ENCODE assay signal across 29 cellular contexts in the genomic region with DNA sequence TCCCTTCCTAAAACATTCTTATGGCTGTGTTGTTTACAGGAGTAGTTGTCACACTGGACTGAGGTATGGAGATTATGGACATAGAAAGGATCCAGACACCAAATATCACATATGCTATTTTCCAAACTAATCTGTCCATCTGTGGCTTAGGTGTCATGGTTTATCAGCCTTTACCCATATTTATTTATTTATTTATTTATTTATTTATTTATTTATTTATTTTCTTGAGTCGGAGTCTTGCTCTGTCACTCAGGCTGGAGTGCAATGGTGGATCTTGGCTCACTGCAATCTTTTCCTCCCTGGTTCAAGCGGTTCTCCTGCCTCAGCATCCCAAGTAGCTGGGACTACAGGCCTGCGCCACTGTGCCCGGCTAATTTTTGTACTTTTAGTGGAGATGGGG.
"Had no signal": no experiment of that assay in that cellular context is flagged by ENCODE, and none has a peak within 500 bp of the region (broad histone marks: within the 10 kb centered on the region; RNA-seq: fewer than 3 reads in every experiment).

No MANE protein-coding gene starts in this region.

- H3K9me3 ChIP-seq: colonic mucosa, esophagus muscularis mucosa, esophagus squamous epithelium, gastrocnemius medialis, gastroesophageal sphincter, heart left ventricle had no signal

- H3K4me1 ChIP-seq: colonic mucosa, esophagus muscularis mucosa, esophagus squamous epithelium, foreskin keratinocyte, gastrocnemius medialis, gastroesophageal sphincter, heart left ventricle, heart right ventricle had no signal

- H3K27ac ChIP-seq: colonic mucosa, coronary artery, dorsolateral prefrontal cortex, epithelial cell of prostate, esophagus muscularis mucosa, esophagus squamous epithelium, foreskin keratinocyte, gastrocnemius medialis, gastroesophageal sphincter, heart left ventricle, heart right ventricle, hepatocyte had no signal

- FAIRE-seq: colon, endometrium, endothelial cell of umbilical vein, frontal cortex had no signal

- H3K4me2 ChIP-seq: hepatocyte had no signal

- ATAC-seq: effector memory CD8-positive, alpha-beta T cell; esophagus mucosa; foreskin keratinocyte; gastrocnemius medialis; gastroesophageal sphincter; heart left ventricle; heart right ventricle had no signal

- DNase-seq: colonic mucosa; cortex of kidney; dermis blood vessel endothelial cell; dorsolateral prefrontal cortex; effector CD4-positive, alpha-beta T cell; effector CD8-positive, alpha-beta T cell; effector memory CD4-positive, alpha-beta T cell; effector memory CD8-positive, alpha-beta T cell; endodermal cell; erythroblast; esophagus squamous epithelium; foreskin fibroblast; foreskin keratinocyte; foreskin melanocyte; gastrocnemius medialis; glutamatergic neuron; head of caudate nucleus; heart left ventricle; heart right ventricle had no signal

- H3K36me3 ChIP-seq: colonic mucosa, esophagus muscularis mucosa, esophagus squamous epithelium, gastrocnemius medialis, gastroesophageal sphincter, heart left ventricle, heart right ventricle had no signal

- H3K27me3 ChIP-seq: colonic mucosa, esophagus muscularis mucosa, esophagus squamous epithelium, foreskin keratinocyte, gastrocnemius medialis, gastroesophageal sphincter, heart left ventricle, heart right ventricle, hepatocyte had no signal

- H3K4me3 ChIP-seq: colonic mucosa, coronary artery, dorsolateral prefrontal cortex, esophagus muscularis mucosa, esophagus squamous epithelium, gastrocnemius medialis, gastroesophageal sphincter, heart left ventricle, heart right ventricle, hepatocyte had no signal
